In genomic region chr1:154884868-154885706, GRCh38 we compare ENCODE assay signal across 1 cellular context.
TF ChIP-seq lines count a peak whose summit lies in the region.

No MANE protein-coding gene starts in this region.

TF ChIP-seq in K562, 482 proteins besides CTCF, POLR2A, EP300 and RAD21 (continued from another document):
- TF ChIP-seq, protein P1, sequence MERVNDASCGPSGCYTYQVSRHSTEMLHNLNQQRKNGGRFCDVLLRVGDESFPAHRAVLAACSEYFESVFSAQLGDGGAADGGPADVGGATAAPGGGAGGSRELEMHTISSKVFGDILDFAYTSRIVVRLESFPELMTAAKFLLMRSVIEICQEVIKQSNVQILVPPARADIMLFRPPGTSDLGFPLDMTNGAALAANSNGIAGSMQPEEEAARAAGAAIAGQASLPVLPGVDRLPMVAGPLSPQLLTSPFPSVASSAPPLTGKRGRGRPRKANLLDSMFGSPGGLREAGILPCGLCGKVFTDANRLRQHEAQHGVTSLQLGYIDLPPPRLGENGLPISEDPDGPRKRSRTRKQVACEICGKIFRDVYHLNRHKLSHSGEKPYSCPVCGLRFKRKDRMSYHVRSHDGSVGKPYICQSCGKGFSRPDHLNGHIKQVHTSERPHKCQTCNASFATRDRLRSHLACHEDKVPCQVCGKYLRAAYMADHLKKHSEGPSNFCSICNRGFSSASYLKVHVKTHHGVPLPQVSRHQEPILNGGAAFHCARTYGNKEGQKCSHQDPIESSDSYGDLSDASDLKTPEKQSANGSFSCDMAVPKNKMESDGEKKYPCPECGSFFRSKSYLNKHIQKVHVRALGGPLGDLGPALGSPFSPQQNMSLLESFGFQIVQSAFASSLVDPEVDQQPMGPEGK (CRISPR knock-in tag; IDR thresholded peaks at IDR 0.05; ENCODE audit: borderline replicate concordance) = no peak
- TF ChIP-seq ZNF75A (CRISPR knock-in tag; IDR thresholded peaks at IDR 0.05) (no peak), ARNT (IDR thresholded peaks at IDR 0.05) (0 out of 4 replicates have a peak, but pooled peaks of 1 of the 2 experiments have one; percentile 2), ZNF644 (tag; IDR thresholded peaks at IDR 0.05; ENCODE audit: low read depth) (no peak)
- TF ChIP-seq, protein P2, sequence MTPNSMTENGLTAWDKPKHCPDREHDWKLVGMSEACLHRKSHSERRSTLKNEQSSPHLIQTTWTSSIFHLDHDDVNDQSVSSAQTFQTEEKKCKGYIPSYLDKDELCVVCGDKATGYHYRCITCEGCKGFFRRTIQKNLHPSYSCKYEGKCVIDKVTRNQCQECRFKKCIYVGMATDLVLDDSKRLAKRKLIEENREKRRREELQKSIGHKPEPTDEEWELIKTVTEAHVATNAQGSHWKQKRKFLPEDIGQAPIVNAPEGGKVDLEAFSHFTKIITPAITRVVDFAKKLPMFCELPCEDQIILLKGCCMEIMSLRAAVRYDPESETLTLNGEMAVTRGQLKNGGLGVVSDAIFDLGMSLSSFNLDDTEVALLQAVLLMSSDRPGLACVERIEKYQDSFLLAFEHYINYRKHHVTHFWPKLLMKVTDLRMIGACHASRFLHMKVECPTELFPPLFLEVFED (CRISPR knock-in tag; conservative IDR thresholded peaks at IDR 0.05) = no peak
